10 cellular contexts compared by ENCODE assay signal in genomic region chr10:79385804-79386531, GRCh38. TPM values are rescaled to one million over a fixed set of nuclear protein-coding genes. Genes with fewer than 3 reads are reported as not detected.
A peak's percentile ranks its signal among the peaks of the same experiment; 100 is the strongest.
DNase-seq lines count a peak whose midpoint lies in the region; ATAC-seq and TF ChIP-seq lines count a peak whose summit lies in the region.
"Had no signal": no experiment of that assay in that cellular context is flagged by ENCODE, and none has a peak within 500 bp of the region (broad histone marks: within the 10 kb centered on the region; RNA-seq: fewer than 3 reads in every experiment).

No MANE protein-coding gene starts in this region.

- no peak overlapping the region for H3K27ac Mint-ChIP-seq in type B pancreatic cell
- H3K27ac Mint-ChIP-seq: activated T-helper 1 cell treated with anti-CD3 and anti-CD28 coated beads, Interleukin-12 subunit alpha, Interleukin-12 subunit beta, Interleukin-2, Interleukin-4 antibody, amounts not matched to agents 30 ng/mL and 10 ng/mL and 1 ng/mL, durations not matched to agents 14 hours and 24 hours and 36 hours had no signal

- 91 to 93% methylated on average over 28 of the region's 28 CpGs for WGBS in heart right ventricle, 2 donors
- 88% methylated on average over 15 of the region's 28 CpGs for WGBS in right lobe of liver (ENCODE audit: insufficient coverage, low coverage, low lambda C conversion rate, missing lambda C conversion rate)

- H3K9me3 ChIP-seq in heart right ventricle (no peaks in the 10 kb centered on the region), right lobe of liver (no peaks in the 10 kb centered on the region)

- H3K4me1 ChIP-seq in heart right ventricle: peaks cover 16 to 53% (median 39%) of the 10 kb centered on the region in 9 donors
- H3K4me1 ChIP-seq in right lobe of liver: peaks cover 0 to 24% (median 11%) of the 10 kb centered on the region in 4 donors

- H3K27ac ChIP-seq in heart right ventricle (no peak overlapping the region), right lobe of liver (no peak overlapping the region)

- no peaks in the 10 kb centered on the region for H3K9me3 Mint-ChIP-seq in type B pancreatic cell
- H3K9me3 Mint-ChIP-seq: activated T-helper 1 cell treated with anti-CD3 and anti-CD28 coated beads, Interleukin-12 subunit alpha, Interleukin-12 subunit beta, Interleukin-2, Interleukin-4 antibody, amounts not matched to agents 30 ng/mL and 10 ng/mL and 1 ng/mL, durations not matched to agents 14 hours and 24 hours and 36 hours had no signal

- TF ChIP-seq POLR2A in right lobe of liver (IDR thresholded peaks at IDR 0.05): no peak

- H3K4me1 Mint-ChIP-seq in type B pancreatic cell (ENCODE audit: unreplicated experiment): peaks cover 13% of the 10 kb centered on the region

- H3K4me3 ChIP-seq in heart right ventricle: no peak overlapping the region
- no peak overlapping the region for H3K4me3 ChIP-seq in right lobe of liver

- peak in 1 of 9 donors; percentile 8 for TF ChIP-seq CTCF in heart right ventricle (IDR thresholded peaks at IDR 0.05)
- TF ChIP-seq CTCF in right lobe of liver (IDR thresholded peaks at IDR 0.05): peak in 1 of 4 donors; percentile 5
- TF ChIP-seq CTCF in type B pancreatic cell (conservative IDR thresholded peaks at IDR 0.05): peak; percentile 29

- ATAC-seq in Right ventricle myocardium inferior (no peak), heart right ventricle (no peak), right lobe of liver (no peak), GM21526 (IDR thresholded peaks at IDR 0.05; ENCODE audit: low FRiP score, unreplicated experiment) (no peak), HG03280 (IDR thresholded peaks at IDR 0.05; ENCODE audit: unreplicated experiment) (no peak)

- H3K27me3 Mint-ChIP-seq in type B pancreatic cell: no peaks in the 10 kb centered on the region

- DNase-seq in Right ventricle myocardium inferior (ENCODE audit: missing footprints): peak; percentile 72
- no peak for DNase-seq in heart right ventricle
- DNase-seq in activated CD8-positive, alpha-beta memory T cell treated with anti-CD3 and anti-CD28 coated beads, Interleukin-2, amount 50 U/mL, for 4 hours: peak; percentile 13
- peak; percentile 24 to 43 (median 42) for DNase-seq in right lobe of liver
- peak; percentile 69 for DNase-seq in type B pancreatic cell (ENCODE audit: extremely low spot score, unreplicated experiment)
- no peak for DNase-seq in NCI-H187 (lab: John Stamatoyannopoulos, UW)
- DNase-seq: midbrain had no signal

- no peak overlapping the region for H3K4me3 Mint-ChIP-seq in type B pancreatic cell
- H3K4me3 Mint-ChIP-seq: activated T-helper 1 cell treated with anti-CD3 and anti-CD28 coated beads, Interleukin-12 subunit alpha, Interleukin-12 subunit beta, Interleukin-2, Interleukin-4 antibody, amounts not matched to agents 30 ng/mL and 10 ng/mL and 1 ng/mL, durations not matched to agents 14 hours and 24 hours and 36 hours had no signal

- H3K36me3 Mint-ChIP-seq in type B pancreatic cell: no peaks in the 10 kb centered on the region

- intact Hi-C loops in Right ventricle myocardium inferior (cut with DNase I): no loop called here
- intact Hi-C loops in heart right ventricle (cut with DNase I): loop anchor here in 1 of 10 donors (5.0 kb wide), 1 partner anchor 66 kb away; no protein-coding TSS in a partner anchor
- intact Hi-C loops in right lobe of liver (cut with DNase I): no loop called here

- no peaks in the 10 kb centered on the region for H3K27me3 ChIP-seq in heart right ventricle
- no peaks in the 10 kb centered on the region for H3K27me3 ChIP-seq in right lobe of liver

- H3K36me3 ChIP-seq in heart right ventricle (peaks cover 0 to 73% (median 12%) of the 10 kb centered on the region in 9 donors), right lobe of liver (peaks cover 0 to 2% (median 0%) of the 10 kb centered on the region in 4 donors)

RNA-seq across cellular contexts. Expression of gene PPIF, which starts 38.7 kb away (rescaled TPM):
- 151 TPM for total RNA-seq in Right ventricle myocardium inferior
- 100 to 1,000 TPM in 9 of 10 donors, 10 to 100 TPM in 1; 95.5 to 205 (median 148) TPM for total RNA-seq in heart right ventricle
- polyA plus RNA-seq in heart right ventricle: 100 to 1,000 TPM in 1 of 2 donors, 10 to 100 TPM in 1; 44.3 to 144 TPM
- 100 to 1,000 TPM in 1 of 6 experiments, 10 to 100 TPM in 5; 53.7 to 106 (median 90.1) TPM for total RNA-seq in right lobe of liver
- 67.5 and 91.3 TPM in 2 replicates for total RNA-seq in type B pancreatic cell (ENCODE audit: low replicate concordance)

RNA-seq across cellular contexts. Expression of gene ZCCHC24, which starts 59.5 kb away (rescaled TPM):
- total RNA-seq in Right ventricle myocardium inferior (60.1 TPM), heart right ventricle (10 to 100 TPM; 32.0 to 59.0 (median 49.0) TPM), right lobe of liver (10 to 100 TPM; 19.8 to 33.6 (median 22.7) TPM), type B pancreatic cell (ENCODE audit: low replicate concordance) (2.7 and 29.1 TPM in 2 replicates)
- polyA plus RNA-seq in heart right ventricle: 10 to 100 TPM; 19.3 to 22.4 TPM

Comparison
In these comparisons a context has a peak if more than half of its experiments do, and no peak if none do; other contexts are left out.
1. DNase-seq: peak in Right ventricle myocardium inferior (single experiment), activated CD8-positive, alpha-beta memory T cell treated with anti-CD3 and anti-CD28 coated beads, Interleukin-2, amount 50 U/mL, for 4 hours (single experiment), right lobe of liver (3 of 3) and type B pancreatic cell (single experiment); none in heart right ventricle (0 of 2) and NCI-H187 (0 of 2).